Comparison of ENCODE assay signal across 10 cellular contexts in genomic region chr15:99090011-99090699, GRCh38. TPM values are rescaled to one million over a fixed set of nuclear protein-coding genes. Genes with fewer than 3 reads are reported as not detected.
A peak's percentile ranks its signal among the peaks of the same experiment; 100 is the strongest.
DNase-seq lines count a peak whose midpoint lies in the region; ATAC-seq and TF ChIP-seq lines count a peak whose summit lies in the region.
"Had no signal": no experiment of that assay in that cellular context is flagged by ENCODE, and none has a peak within 500 bp of the region (broad histone marks: within the 10 kb centered on the region; RNA-seq: fewer than 3 reads in every experiment).

No MANE protein-coding gene starts in this region.

- H2AK5ac ChIP-seq in IMR-90 (ENCODE audit: low read depth, low read length) = no peak overlapping the region

- H3K23ac ChIP-seq in IMR-90 (ENCODE audit: low read depth, low read length) = no peak overlapping the region

- H3K4me3 ChIP-seq in IMR-90 (ENCODE audit: insufficient read depth, low read depth, low read length) = no peak overlapping the region
- no peak overlapping the region for H3K4me3 ChIP-seq in naive thymus-derived CD4-positive, alpha-beta T cell (ENCODE audit: low read length)
- no peak overlapping the region for H3K4me3 ChIP-seq in Caco-2 (ENCODE audit: low read depth, low read length)
- H3K4me3 ChIP-seq: lower lobe of right lung had no signal

- no peaks in the 10 kb centered on the region for H3K36me3 Mint-ChIP-seq in activated CD4-positive, alpha-beta T cell treated with anti-CD3 and anti-CD28 coated beads for 36 hours (ENCODE audit: low read depth)
- H3K36me3 Mint-ChIP-seq in naive thymus-derived CD4-positive, alpha-beta T cell = no peaks in the 10 kb centered on the region
- H3K36me3 Mint-ChIP-seq in Caco-2 (ENCODE audit: insufficient read depth, unreplicated experiment) = no peaks in the 10 kb centered on the region

- H2AK9ac ChIP-seq in IMR-90 (replicated peaks; ENCODE audit: low read depth, low read length, poor library complexity) = no peak overlapping the region

- no peaks in the 10 kb centered on the region for H3K27me3 Mint-ChIP-seq in activated CD4-positive, alpha-beta T cell treated with anti-CD3 and anti-CD28 coated beads for 36 hours
- H3K27me3 Mint-ChIP-seq in naive thymus-derived CD4-positive, alpha-beta T cell = peaks cover 0 to 13% (median 0%) of the 10 kb centered on the region in 5 donors
- H3K27me3 Mint-ChIP-seq in Caco-2 (ENCODE audit: insufficient read depth, unreplicated experiment) = no peaks in the 10 kb centered on the region

- H4K20me1 ChIP-seq in IMR-90 (ENCODE audit: insufficient read depth, low read length) = no peaks in the 10 kb centered on the region

- no peaks in the 10 kb centered on the region for H3K36me3 ChIP-seq in IMR-90 (ENCODE audit: control insufficient read depth, insufficient read depth, low read length)
- no peaks in the 10 kb centered on the region for H3K36me3 ChIP-seq in naive thymus-derived CD4-positive, alpha-beta T cell (ENCODE audit: control insufficient read depth in 2 of 3, insufficient read depth in 3 of 3, low read length in 3 of 3)
- no peaks in the 10 kb centered on the region for H3K36me3 ChIP-seq in Caco-2 (ENCODE audit: control insufficient read depth, insufficient read depth, low read length)
- H3K36me3 ChIP-seq: lower lobe of right lung had no signal

- H3K4me1 Mint-ChIP-seq in activated CD4-positive, alpha-beta T cell treated with anti-CD3 and anti-CD28 coated beads for 36 hours = peaks cover 5% of the 10 kb centered on the region
- peaks cover 0 to 6% (median 0%) of the 10 kb centered on the region in 7 donors for H3K4me1 Mint-ChIP-seq in naive thymus-derived CD4-positive, alpha-beta T cell
- no peaks in the 10 kb centered on the region for H3K4me1 Mint-ChIP-seq in Caco-2 (ENCODE audit: low read depth, unreplicated experiment)

- POLR2A ChIA-PET in activated CD4-positive, alpha-beta T cell treated with anti-CD3 and anti-CD28 coated beads for 36 hours (lab: Charles Lee) = no interaction called here
- POLR2A ChIA-PET in IMR-90 (lab: Charles Lee; ENCODE audit: unreplicated experiment) = no interaction called here
- POLR2A ChIA-PET in naive thymus-derived CD4-positive, alpha-beta T cell (lab: Charles Lee) = no interaction called here
- POLR2A ChIA-PET in Caco-2 (lab: Charles Lee) = no interaction called here
- POLR2A ChIA-PET in HEK293T (lab: Yijun Ruan, JAX) = no interaction called here

- no peak overlapping the region for H4K5ac ChIP-seq in IMR-90 (ENCODE audit: low read depth, low read length)

- no peak overlapping the region for H2BK15ac ChIP-seq in IMR-90 (ENCODE audit: low read depth, low read length)

- H2BK120ac ChIP-seq in IMR-90 (ENCODE audit: low read depth, low read length) = no peak overlapping the region

- in situ Hi-C loops in IMR-90 (cut with MboI; ENCODE audit: low sequenced_read_pairs) = no loop called here

- no peak for TF ChIP-seq RAD21 in IMR-90 (IDR thresholded peaks at IDR 0.05; ENCODE audit: low read length)

- no CpG with 5 or more reads among the region's 3 CpGs for WGBS in IMR-90 (ENCODE audit: extremely low coverage in 2 of 2, insufficient read length in 1 of 2), 2 experiments

- H3K9me1 ChIP-seq in IMR-90 (ENCODE audit: insufficient read depth, low read length) = peaks cover 6% of the 10 kb centered on the region

- no peak overlapping the region for H2BK20ac ChIP-seq in IMR-90 (ENCODE audit: low read depth, low read length)

- CTCF ChIA-PET in activated CD4-positive, alpha-beta T cell treated with anti-CD3 and anti-CD28 coated beads for 36 hours (lab: Charles Lee) = interaction anchor here (1.5 to 1.9 kb wide), 2 partner anchors 11 to 14 kb away, joined by 5 to 10 read pairs; no protein-coding TSS in a partner anchor
- CTCF ChIA-PET in IMR-90 (lab: Yijun Ruan, JAX) = interaction anchor here (1.4 kb wide), 1 partner anchor 10 kb away, joined by 4 read pairs; no protein-coding TSS in a partner anchor
- CTCF ChIA-PET in naive thymus-derived CD4-positive, alpha-beta T cell (lab: Charles Lee) = no interaction called here
- CTCF ChIA-PET in Caco-2 (lab: Charles Lee) = interaction anchor here (0.6 kb wide), 1 partner anchor 389 kb away, joined by 5 read pairs; no protein-coding TSS in a partner anchor
- CTCF ChIA-PET in HEK293T (lab: Yijun Ruan, JAX) = interaction anchor here (3.1 kb wide), 1 partner anchor 11 kb away, joined by 12 read pairs; no protein-coding TSS in a partner anchor

- DNase-seq in activated CD4-positive, alpha-beta T cell treated with anti-CD3 and anti-CD28 coated beads for 36 hours = peak; percentile 17
- DNase-seq in activated CD4-positive, alpha-beta T cell treated with anti-CD3 and anti-CD28 coated beads for 4 hours = no peak
- DNase-seq in IMR-90 = peak; percentile 31
- peak in 1 of 9 donors; percentile 23 for DNase-seq in naive thymus-derived CD4-positive, alpha-beta T cell
- no peak for DNase-seq in Caco-2
- DNase-seq in NCI-H1930 (lab: John Stamatoyannopoulos, UW) = no peak
- DNase-seq in HEK293T (ENCODE audit: extremely low spot score) = no peak
- DNase-seq: lower lobe of right lung had no signal

- no peak overlapping the region for H3K56ac ChIP-seq in IMR-90 (ENCODE audit: extremely low read depth, insufficient read depth, low read length)

- H2BK5ac ChIP-seq in IMR-90 (ENCODE audit: low read depth, low read length, poor library complexity, severe bottlenecking) = no peak overlapping the region

- no peak overlapping the region for H3K27ac Mint-ChIP-seq in activated CD4-positive, alpha-beta T cell treated with anti-CD3 and anti-CD28 coated beads for 36 hours
- H3K27ac Mint-ChIP-seq in naive thymus-derived CD4-positive, alpha-beta T cell = no peak overlapping the region
- H3K27ac Mint-ChIP-seq in Caco-2 (ENCODE audit: unreplicated experiment) = no peak overlapping the region
- H3K27ac Mint-ChIP-seq: dendritic cell treated with granulocyte-macrophage colony-stimulating factor and Interleukin-4, amounts not matched to agents 40 ng/mL and 50 ng/mL, for 4 days had no signal

- H4K8ac ChIP-seq in IMR-90 (ENCODE audit: low read depth in 2 of 2, low read length in 2 of 2) = no peak overlapping the region

- no peak overlapping the region for H3K4me3 Mint-ChIP-seq in activated CD4-positive, alpha-beta T cell treated with anti-CD3 and anti-CD28 coated beads for 36 hours
- H3K4me3 Mint-ChIP-seq in naive thymus-derived CD4-positive, alpha-beta T cell = peak overlapping the region in 1 of 10 donors; percentile 15
- no peak overlapping the region for H3K4me3 Mint-ChIP-seq in Caco-2 (ENCODE audit: unreplicated experiment)
- H3K4me3 Mint-ChIP-seq: dendritic cell treated with granulocyte-macrophage colony-stimulating factor and Interleukin-4, amounts not matched to agents 40 ng/mL and 50 ng/mL, for 4 days had no signal

- no peaks in the 10 kb centered on the region for H3K9me3 ChIP-seq in IMR-90 (ENCODE audit: control insufficient read depth, insufficient read depth, low read length)
- H3K9me3 ChIP-seq in naive thymus-derived CD4-positive, alpha-beta T cell (ENCODE audit: control insufficient read depth in 2 of 3, low read length in 3 of 3) = no peaks in the 10 kb centered on the region
- no peaks in the 10 kb centered on the region for H3K9me3 ChIP-seq in Caco-2
- H3K9me3 ChIP-seq: lower lobe of right lung had no signal

- no peaks in the 10 kb centered on the region for H3K79me1 ChIP-seq in IMR-90 (ENCODE audit: low read depth in 1 of 2, low read length in 2 of 2)

- H2AFZ ChIP-seq in IMR-90 (replicated peaks; ENCODE audit: low read length, poor library complexity) = peak overlapping the region; percentile 14

- H3K4ac ChIP-seq in IMR-90 (ENCODE audit: low read depth, low read length) = no peak overlapping the region

- H3K18ac ChIP-seq in IMR-90 (ENCODE audit: low read depth, low read length) = no peak overlapping the region

- intact Hi-C loops in activated CD4-positive, alpha-beta T cell treated with anti-CD3 and anti-CD28 coated beads for 36 hours (cut with DNase I, micrococcal nuclease) = no loop called here
- intact Hi-C loops in IMR-90 (cut with micrococcal nuclease) = no loop called here
- intact Hi-C loops in naive thymus-derived CD4-positive, alpha-beta T cell (cut with micrococcal nuclease) = no loop called here
- intact Hi-C loops in Caco-2 (cut with micrococcal nuclease; ENCODE audit: unreplicated experiment) = no loop called here

- no peak overlapping the region for H3K9ac ChIP-seq in IMR-90 (ENCODE audit: low read depth, low read length)

- dilution Hi-C loops in IMR-90 (cut with HindIII; ENCODE audit: low sequenced_read_pairs, unreplicated experiment) = no loop called here

- no peak overlapping the region for H4K91ac ChIP-seq in IMR-90 (ENCODE audit: insufficient read depth, low read depth, low read length)

- H3K27me3 ChIP-seq in IMR-90 (ENCODE audit: control insufficient read depth, insufficient read depth, low read length) (no peaks in the 10 kb centered on the region; the same call in 1 of the 2 replicates), Caco-2 (replicated peaks; ENCODE audit: control insufficient read depth, insufficient read depth, low read length) (no peaks in the 10 kb centered on the region)
- H3K27me3 ChIP-seq in naive thymus-derived CD4-positive, alpha-beta T cell (ENCODE audit: control insufficient read depth in 2 of 2, insufficient read depth in 2 of 2, low read length in 2 of 2) = no peaks in the 10 kb centered on the region

- BruUV-seq in IMR-90 (replicated peaks; lab: Mats Ljungman, UMichigan) (no TSS peak), Caco-2 (replicated peaks; lab: Mats Ljungman, UMichigan) (no TSS peak)

- H3K4me1 ChIP-seq in IMR-90 (ENCODE audit: control insufficient read depth, insufficient read depth, low read length) = 0 out of 2 replicates have a peak, but pooled peaks cover 2% of the 10 kb centered on the region
- no peaks in the 10 kb centered on the region for H3K4me1 ChIP-seq in naive thymus-derived CD4-positive, alpha-beta T cell (ENCODE audit: control insufficient read depth in 2 of 2, insufficient read depth in 2 of 2, low read length in 2 of 2)
- no peaks in the 10 kb centered on the region for H3K4me1 ChIP-seq in Caco-2
- H3K4me1 ChIP-seq: lower lobe of right lung had no signal

- H3K14ac ChIP-seq in IMR-90 (replicated peaks; ENCODE audit: low read depth, low read length) = no peak overlapping the region

- peak; percentile 44 for ATAC-seq in activated CD4-positive, alpha-beta T cell treated with anti-CD3 and anti-CD28 coated beads for 36 hours
- peak; percentile 99 for ATAC-seq in GM21825 (IDR thresholded peaks at IDR 0.05; ENCODE audit: unreplicated experiment)
- ATAC-seq in IMR-90 (ENCODE audit: low read depth) = no peak
- ATAC-seq in naive thymus-derived CD4-positive, alpha-beta T cell = peak; percentile 49

- no peak for TF ChIP-seq POLR2A in IMR-90 (IDR thresholded peaks at IDR 0.05; ENCODE audit: low read depth, low read length)

- no peak overlapping the region for H3K4me2 ChIP-seq in IMR-90 (ENCODE audit: low read depth, low read length)

- TF ChIP-seq CTCF in IMR-90 (conservative IDR thresholded peaks at IDR 0.05; ENCODE audit: low read depth, low read length) (no peak), Caco-2 (IDR thresholded peaks at IDR 0.05; ENCODE audit: insufficient read depth in 1 of 2, low read depth in 1 of 2, low read length in 1 of 2, severe bottlenecking in 1 of 2, unreplicated experiment in 1 of 2) (no peak)

- H3K27ac ChIP-seq in IMR-90 (ENCODE audit: insufficient read depth, low read length) = no peak overlapping the region
- H3K27ac ChIP-seq in naive thymus-derived CD4-positive, alpha-beta T cell (ENCODE audit: low read depth, low read length) = no peak overlapping the region
- H3K27ac ChIP-seq: lower lobe of right lung had no signal

- H3K9me3 Mint-ChIP-seq in activated CD4-positive, alpha-beta T cell treated with anti-CD3 and anti-CD28 coated beads for 36 hours (ENCODE audit: low read depth) = no peaks in the 10 kb centered on the region
- H3K9me3 Mint-ChIP-seq in naive thymus-derived CD4-positive, alpha-beta T cell = no peaks in the 10 kb centered on the region
- H3K9me3 Mint-ChIP-seq in Caco-2 (ENCODE audit: unreplicated experiment) = no peaks in the 10 kb centered on the region
- H3K9me3 Mint-ChIP-seq: dendritic cell treated with granulocyte-macrophage colony-stimulating factor and Interleukin-4, amounts not matched to agents 40 ng/mL and 50 ng/mL, for 4 days had no signal

RNA-seq across cellular contexts. Expression of gene SYNM, which starts 14.7 kb away (rescaled TPM):
- under 1 TPM; 0.09 to 0.14 TPM for total RNA-seq in activated CD4-positive, alpha-beta T cell treated with anti-CD3 and anti-CD28 coated beads for 36 hours
- 3.4 and 5.0 TPM in 2 replicates for total RNA-seq in IMR-90 (2012; rRNA removed)
- 1.9 and 2.1 TPM in 2 replicates for polyA plus RNA-seq in IMR-90 (2012; rRNA removed)
- polyA plus RNA-seq in IMR-90 (2012; cell fraction: cytosol; rRNA removed) = 0.81 and 0.86 TPM in 2 replicates
- 3.0 and 8.1 TPM in 2 replicates for polyA plus RNA-seq in IMR-90 (2012; cell fraction: nucleus; rRNA removed; ENCODE audit: low replicate concordance)
- 1 to 10 TPM in 4 of 5 experiments, under 1 TPM in 1; 0.53 to 6.0 (median 2.2) TPM for total RNA-seq in naive thymus-derived CD4-positive, alpha-beta T cell
- polyA plus RNA-seq in naive thymus-derived CD4-positive, alpha-beta T cell = under 1 TPM; 0.17 to 0.21 TPM
- total RNA-seq in Caco-2 (2022) = 6.0 and 6.1 TPM in 2 replicates

Comparison
In these comparisons a context has a peak if more than half of its experiments do, and no peak if none do; other contexts are left out.
1. DNase-seq: peak in activated CD4-positive, alpha-beta T cell treated with anti-CD3 and anti-CD28 coated beads for 36 hours (single experiment) and IMR-90 (single experiment); none in activated CD4-positive, alpha-beta T cell treated with anti-CD3 and anti-CD28 coated beads for 4 hours (0 of 2), Caco-2 (0 of 2), NCI-H1930 (0 of 2) and HEK293T (single experiment).